8 cellular contexts compared by ENCODE assay signal in genomic region chr5:138331449-138332368, GRCh38. TPM values are rescaled to one million over a fixed set of nuclear protein-coding genes. Genes with fewer than 3 reads are reported as not detected.
A peak's percentile ranks its signal among the peaks of the same experiment; 100 is the strongest.
DNase-seq lines count a peak whose midpoint lies in the region; ATAC-seq, FAIRE-seq and TF ChIP-seq lines count a peak whose summit lies in the region.

Gene CDC25C (minus strand): TSS chr5:138331804. CDS start chr5:138331180, 624 bp downstream.

- H3K79me2 ChIP-seq in H1 (ENCODE audit: control insufficient read depth in 1 of 2, insufficient read depth in 2 of 2, low read length in 2 of 2): peaks cover 0 to 10% of the 10 kb centered on the region in 2 experiments; a peak in 1 of 4 replicates

- H2BK12ac ChIP-seq in H1 (ENCODE audit: low read depth, low read length): peak within 1 kb of the TSS; percentile 46; the same call in 1 of the 2 replicates

- no peak within 1 kb of the TSS for H2BK120ac ChIP-seq in H1 (replicated peaks; ENCODE audit: low read depth, low read length)

- ATAC-seq in GM21367 (IDR thresholded peaks at IDR 0.05; ENCODE audit: unreplicated experiment) (peak; percentile 98), memory B cell (ENCODE audit: low read depth) (peak; percentile 99)

- H3K23ac ChIP-seq in H1 (ENCODE audit: insufficient read length): no peak within 1 kb of the TSS

- H3K4me3 Mint-ChIP-seq in memory B cell: peak within 1 kb of the TSS; percentile 88

- H3K27me3 Mint-ChIP-seq in memory B cell: no peaks in the 10 kb centered on the region

- CTCF ChIA-PET in H1 (lab: Charles Lee; ENCODE audit: partially characterized antibody): interaction anchor here (0.5 to 13.6 kb wide), 6 partner anchors 7 to 110 kb away, joined by 4 to 196 read pairs (median 4); partner anchors contain the start of gene KDM3B

- TF ChIP-seq CTCF in H1 (IDR thresholded peaks at IDR 0.05; ENCODE audit: control extremely low read depth in 1 of 3, insufficient read depth in 1 of 3, low read depth in 1 of 3, low read length in 3 of 3): no peak

- no peak within 1 kb of the TSS for H3K27ac Mint-ChIP-seq in memory B cell

- peak within 1 kb of the TSS; percentile 76 for H3K27ac ChIP-seq in H1 (ENCODE audit: low read depth, low read length)

- no peaks in the 10 kb centered on the region for H3K9me3 ChIP-seq in H1 (ENCODE audit: insufficient read depth in 2 of 2, low read depth in 1 of 2, low read length in 1 of 2)

- H2BK5ac ChIP-seq in H1 (ENCODE audit: low read depth, low read length): peak within 1 kb of the TSS; percentile 72

- no peaks in the 10 kb centered on the region for H4K20me1 ChIP-seq in H1 (replicated peaks in 1 of 2; ENCODE audit: control insufficient read depth in 1 of 2, insufficient read depth in 2 of 2, low read length in 2 of 2)

- peak; percentile 66 to 98 for TF ChIP-seq POLR2A in H1 (IDR thresholded peaks at IDR 0.05; ENCODE audit: control extremely low read depth in 1 of 2, low read depth in 2 of 2, low read length in 2 of 2)

- 1% methylated on average over 55 of the region's 55 CpGs; no CpG with 5 or more reads in 1 of the 2 experiments for WGBS in H1 (ENCODE audit: extremely low coverage in 1 of 2, insufficient coverage in 1 of 2, insufficient read length in 1 of 2, insufficient replicate concordance in 2 of 2, low coverage in 1 of 2, low lambda C conversion rate in 2 of 2, missing lambda C conversion rate in 1 of 2), 2 experiments

- peak; percentile 100 for DNase-seq in COR-L47 (lab: John Stamatoyannopoulos, UW)
- DNase-seq in HT1080 (ENCODE audit: low read depth): peak; percentile 100
- DNase-seq in NOMO-1 (lab: John Stamatoyannopoulos, UW; ENCODE audit: unreplicated experiment in 2 of 2): peak; percentile 99 to 100
- peak; percentile 92 to 95 for DNase-seq in activated CD8-positive, alpha-beta memory T cell treated with anti-CD3 and anti-CD28 coated beads for 4 hours (ENCODE audit: low read depth in 2 of 2)
- DNase-seq in H1 (ENCODE audit: low read depth in 1 of 2, low spot score in 2 of 2): peak; percentile 96 to 97
- DNase-seq in memory B cell (ENCODE audit: low spot score in 2 of 2): peak; percentile 81 to 93
- DNase-seq in stimulated activated CD8-positive, alpha-beta memory T cell treated with anti-CD3 and anti-CD28 coated beads, Interleukin-12 subunit alpha, Interleukin-12 subunit beta, amount 100 ng/mL, for 1 hour (ENCODE audit: low read depth): peak; percentile 95

- H3K4me2 ChIP-seq in H1 (ENCODE audit: insufficient read depth in 1 of 2, low read depth in 2 of 2, low read length in 2 of 2): peak within 1 kb of the TSS; percentile 88 to 93

- peak within 1 kb of the TSS; percentile 84; the same call in 1 of the 2 replicates for H4K8ac ChIP-seq in H1 (ENCODE audit: extremely low read depth, insufficient read depth, low read length)

- peak; percentile 81 for FAIRE-seq in H1 (lab: Jason Lieb, UNC)

- H3K36me3 Mint-ChIP-seq in memory B cell: no peaks in the 10 kb centered on the region

- no peak within 1 kb of the TSS for H4K5ac ChIP-seq in H1 (ENCODE audit: insufficient read length, low read depth, low read length)

- no peak within 1 kb of the TSS for H2BK20ac ChIP-seq in H1 (ENCODE audit: low read length)

- H3K9ac ChIP-seq in H1 (replicated peaks in 1 of 4; ENCODE audit: extremely low read depth in 1 of 4, low read depth in 3 of 4, low read length in 3 of 4): peak within 1 kb of the TSS; percentile 41 to 97 (median 78)

- no peak within 1 kb of the TSS; the same call in 1 of the 2 replicates for H3K18ac ChIP-seq in H1 (ENCODE audit: extremely low read depth, low read length)

- no peaks in the 10 kb centered on the region for H3K9me3 Mint-ChIP-seq in memory B cell

- peaks cover 9% of the 10 kb centered on the region for H3K23me2 ChIP-seq in H1 (ENCODE audit: low read depth, low read length)

- no peak within 1 kb of the TSS for H3K56ac ChIP-seq in H1 (replicated peaks; ENCODE audit: insufficient read length, low read depth, low read length)

- peaks cover 5% of the 10 kb centered on the region for H3K4me1 Mint-ChIP-seq in memory B cell

- H2AK5ac ChIP-seq in H1 (ENCODE audit: low read depth, low read length): no peak within 1 kb of the TSS; the same call in 1 of the 2 replicates

- no peaks in the 10 kb centered on the region for H3K27me3 ChIP-seq in H1 (replicated peaks in 1 of 4; ENCODE audit: control insufficient read depth in 3 of 4, extremely low read depth in 1 of 4, insufficient read depth in 3 of 4, low read length in 3 of 4)

- TF ChIP-seq RAD21 in H1 (IDR thresholded peaks at IDR 0.05 in 1 of 2, conservative IDR thresholded peaks at IDR 0.05 in 1 of 2; ENCODE audit: low read depth in 2 of 2, low read length in 2 of 2): no peak

- H4K91ac ChIP-seq in H1 (replicated peaks; ENCODE audit: insufficient read length, low read length): no peak within 1 kb of the TSS

- peak within 1 kb of the TSS; percentile 78 to 95 (median 90) for H3K4me3 ChIP-seq in H1 (ENCODE audit: extremely low read depth in 1 of 4, insufficient read depth in 2 of 4, low read depth in 3 of 4, low read length in 4 of 4)

- H3K4me1 ChIP-seq in H1 (replicated peaks in 1 of 4; ENCODE audit: control insufficient read depth in 3 of 4, insufficient read depth in 4 of 4, low read length in 3 of 4): peaks cover 0 to 2% (median 0%) of the 10 kb centered on the region in 4 experiments; a peak in 2 of 7 replicates

- H3K14ac ChIP-seq in H1 (ENCODE audit: insufficient read length): no peak within 1 kb of the TSS

- peaks cover 0 to 4% (median 1%) of the 10 kb centered on the region in 4 experiments; a peak in 1 of 8 replicates for H3K36me3 ChIP-seq in H1 (ENCODE audit: control insufficient read depth in 2 of 4, insufficient read depth in 4 of 4, low read length in 3 of 4)

- TF ChIP-seq EP300 in H1 (IDR thresholded peaks at IDR 0.05; ENCODE audit: borderline replicate concordance in 1 of 2, low read depth in 2 of 2, low read length in 2 of 2): no peak

- no peaks in the 10 kb centered on the region; the same call in 1 of the 2 replicates for H3K79me1 ChIP-seq in H1 (ENCODE audit: low read depth, low read length)

- POLR2A ChIA-PET in H1 (lab: Charles Lee; ENCODE audit: partially characterized antibody): interaction anchor here (0.7 to 4.7 kb wide), 29 partner anchors 8 to 244 kb away, joined by 3 to 68 read pairs (median 4); partner anchors contain the start of genes BRD8, CDC23, EGR1 and GFRA3

- peak within 1 kb of the TSS; percentile 93 for H2AFZ ChIP-seq in H1 (ENCODE audit: low read length)

- peak within 1 kb of the TSS; percentile 65 for H3K4ac ChIP-seq in H1 (replicated peaks; ENCODE audit: insufficient read length, low read depth, low read length)

- H2BK15ac ChIP-seq in H1 (ENCODE audit: low read length): no peak within 1 kb of the TSS

TF ChIP-seq in H1, 55 proteins besides CTCF, POLR2A, EP300 and RAD21 (continues in another document):
- TF ChIP-seq KDM1A (IDR thresholded peaks at IDR 0.05; ENCODE audit: borderline replicate concordance, low read length): no peak
- peak; percentile 25; the same call in 1 of the 2 replicates for TF ChIP-seq NRF1 (IDR thresholded peaks at IDR 0.05; ENCODE audit: low read depth, low read length)
- peak; percentile 59 for TF ChIP-seq CREB1 (IDR thresholded peaks at IDR 0.05)
- TF ChIP-seq POU5F1 (IDR thresholded peaks at IDR 0.05; ENCODE audit: low read depth, low read length): no peak
- no peak; the same call in 1 of the 2 replicates for TF ChIP-seq GTF2F1 (IDR thresholded peaks at IDR 0.05; ENCODE audit: borderline replicate concordance, low read depth, low read length)
- TF ChIP-seq SP4 (IDR thresholded peaks at IDR 0.05; ENCODE audit: low read length): 0 out of 2 replicates have a peak, but pooled peaks have one; percentile 34
- TF ChIP-seq KDM5A (IDR thresholded peaks at IDR 0.05; ENCODE audit: low read length): peak; percentile 66
- TF ChIP-seq TAF7 (optimal IDR thresholded peaks at IDR 0.05; ENCODE audit: borderline replicate concordance, low read depth, low read length): peak; percentile 75
- no peak for TF ChIP-seq CHD1 (IDR thresholded peaks at IDR 0.05; ENCODE audit: low read depth, low read length)
- no peak for TF ChIP-seq YY1 (IDR thresholded peaks at IDR 0.05; ENCODE audit: low read depth, low read length)
- no peak for TF ChIP-seq MAFK (IDR thresholded peaks at IDR 0.05; ENCODE audit: low read depth, low read length)
- peak; percentile 82 for TF ChIP-seq SAP30 (IDR thresholded peaks at IDR 0.05; ENCODE audit: insufficient read depth, insufficient replicate concordance, low read length)
- peak; percentile 91 for TF ChIP-seq POLR2AphosphoS5 (IDR thresholded peaks at IDR 0.05; ENCODE audit: low read depth, low read length)
- TF ChIP-seq FOSL1 (IDR thresholded peaks at IDR 0.05; ENCODE audit: insufficient read depth, low read depth, low read length): no peak
- peak; percentile 93 for TF ChIP-seq TBP (IDR thresholded peaks at IDR 0.05; ENCODE audit: low read depth, low read length)
- no peak for TF ChIP-seq RFX5 (IDR thresholded peaks at IDR 0.05; ENCODE audit: borderline replicate concordance, low read depth, low read length)
- TF ChIP-seq SIN3A (conservative IDR thresholded peaks at IDR 0.05 in 1 of 2, IDR thresholded peaks at IDR 0.05 in 1 of 2; ENCODE audit: low read depth in 1 of 2, low read length in 2 of 2): peak; percentile 87; a peak in 3 of 4 replicates
- peak; percentile 36 for TF ChIP-seq KDM4A (IDR thresholded peaks at IDR 0.05; ENCODE audit: low read depth, low read length, severe bottlenecking)
- TF ChIP-seq ATF3 (IDR thresholded peaks at IDR 0.05; ENCODE audit: insufficient read depth, low read depth, low read length): no peak
- TF ChIP-seq ZNF274 (IDR thresholded peaks at IDR 0.05; ENCODE audit: borderline replicate concordance, extremely low read depth, low read length): no peak
- no peak for TF ChIP-seq SUZ12 (IDR thresholded peaks at IDR 0.05; ENCODE audit: low read length)

RNA-seq across cellular contexts. Expression of gene CDC25C, which starts in this region (rescaled TPM):
- total RNA-seq in HT1080 (2014; rRNA removed; shearing (Covaris generic)): 14.0 and 15.5 TPM in 2 replicates
- polyA plus RNA-seq in HT1080 (2015; cell fraction: cytosol; rRNA removed): 11.3 TPM in 2 replicates
- polyA plus RNA-seq in HT1080 (2015; cell fraction: nucleus; rRNA removed): 27.5 and 29.1 TPM in 2 replicates
- 20.8 and 23.2 TPM in 2 replicates for total RNA-seq in H1 (2021; fragmentation: NEBNext Ultra II Directional; extraction: Animal tissue kit (Norgen Biotek cat#: 25700))
- polyA plus RNA-seq in H1 (2011; rRNA removed): 12.1 and 18.4 TPM in 2 replicates
- polyA plus RNA-seq in H1 (2011; cell fraction: cytosol; rRNA removed): 19.9 TPM
- 13.5 TPM for polyA plus RNA-seq in H1 (2011; cell fraction: nucleus; rRNA removed)
- 15.6 to 20.5 TPM (median 19.3 TPM) in 4 replicates for polyA plus RNA-seq in H1 (2012, experiment 1 of 2)
- polyA plus RNA-seq in H1 (2012, experiment 2 of 2): 13.7 TPM
- 21.5 TPM for polyA plus RNA-seq in H1 (2013, experiment 1 of 2)
- 21.8 TPM for polyA plus RNA-seq in H1 (2013, experiment 2 of 2)
- 20.7 and 28.4 TPM in 2 replicates for polyA minus RNA-seq in H1 (2011; rRNA and poly(A)+ RNA removed)
- polyA minus RNA-seq in H1 (2011; cell fraction: cytosol; rRNA and poly(A)+ RNA removed): 13.6 TPM
- 21.7 TPM for polyA minus RNA-seq in H1 (2011; cell fraction: nucleus; rRNA and poly(A)+ RNA removed)

Comparison
In these comparisons a context has a peak if more than half of its experiments do, and no peak if none do; other contexts are left out.
1. Peak in every context shown above with its lines: DNase-seq, ATAC-seq, H3K4me3 ChIP-seq and H3K27ac ChIP-seq.